In genomic region chr6:6851059-6851658, GRCh38 we compare ENCODE assay signal across 1 cellular context.
TF ChIP-seq lines count a peak whose summit lies in the region.

No MANE protein-coding gene starts in this region.

TF ChIP-seq in K562, 482 proteins besides CTCF, POLR2A, EP300 and RAD21 (continued from another document):
- TF ChIP-seq ZNF395 (CRISPR knock-in tag; IDR thresholded peaks at IDR 0.05) (no peak; the same call in 1 of the 2 replicates), SMARCE1 (IDR thresholded peaks at IDR 0.05) (peak; percentile 35; the same call in 1 of the 2 replicates), CREB3L1 (IDR thresholded peaks at IDR 0.05; ENCODE audit: borderline replicate concordance, low read depth) (0 out of 2 replicates have a peak, but pooled peaks have one; percentile 54), LARP7 (IDR thresholded peaks at IDR 0.05) (0 out of 2 replicates have a peak, but pooled peaks have one; percentile 69), ZNF24 (IDR thresholded peaks at IDR 0.05) (no peak), MBD2 (IDR thresholded peaks at IDR 0.05; ENCODE audit: borderline replicate concordance, low read depth) (0 out of 2 replicates have a peak, but pooled peaks have one; percentile 11), NCOA2 (IDR thresholded peaks at IDR 0.05; ENCODE audit: partially characterized antibody in 2 of 2) (no peak), CBX2 (IDR thresholded peaks at IDR 0.05; ENCODE audit: insufficient read depth, low read length, poor library complexity, severe bottlenecking) (no peak), SPI1 (IDR thresholded peaks at IDR 0.05; ENCODE audit: borderline replicate concordance, low read depth, low read length) (peak; percentile 65; the same call in 1 of the 2 replicates), RUNX1 (IDR thresholded peaks at IDR 0.05; ENCODE audit: low read depth) (no peak), FOXM1 (IDR thresholded peaks at IDR 0.05; ENCODE audit: low read depth) (peak; percentile 63; the same call in 1 of the 2 replicates), FOXM1 (CRISPR knock-in tag; IDR thresholded peaks at IDR 0.05; ENCODE audit: low read depth) (no peak), HDAC2 (IDR thresholded peaks at IDR 0.05) (peak; percentile 54; the same call in 1 of the 2 replicates), HIVEP1 (CRISPR knock-in tag; IDR thresholded peaks at IDR 0.05) (0 out of 2 replicates have a peak, but pooled peaks have one; percentile 26), SOX6 (IDR thresholded peaks at IDR 0.05) (0 out of 2 replicates have a peak, but pooled peaks have one; percentile 12), THAP12 (CRISPR knock-in tag; IDR thresholded peaks at IDR 0.05) (no peak)
